In genomic region chr9:127554966-127555829, GRCh38 we compare ENCODE assay signal across 1 cellular context.
TF ChIP-seq lines count a peak whose summit lies in the region.

No MANE protein-coding gene starts in this region.

TF ChIP-seq in SK-N-SH, 30 proteins besides CTCF, POLR2A, EP300 and RAD21 (continued from another document):
- TF ChIP-seq REST (IDR thresholded peaks at IDR 0.05; ENCODE audit: low read depth, low read length) (no peak), MEF2A (IDR thresholded peaks at IDR 0.05; ENCODE audit: borderline replicate concordance, low read depth) (no peak), CHD2 (IDR thresholded peaks at IDR 0.05; ENCODE audit: low read length, partially characterized antibody) (no peak)
